ENCODE assay signal across 8 cellular contexts in genomic region chr13:102724923-102725322, GRCh38. TPM values are rescaled to one million over a fixed set of nuclear protein-coding genes. Genes with fewer than 3 reads are reported as not detected.
A peak's percentile ranks its signal among the peaks of the same experiment; 100 is the strongest.
DNase-seq lines count a peak whose midpoint lies in the region; ATAC-seq and TF ChIP-seq lines count a peak whose summit lies in the region.

No MANE protein-coding gene starts in this region.

- no peak overlapping the region for H3K4ac ChIP-seq in neuronal stem cell (ENCODE audit: low read length)

- no peaks in the 10 kb centered on the region for H3K36me3 ChIP-seq in neuronal stem cell (replicated peaks in 1 of 2; ENCODE audit: control insufficient read depth in 2 of 2, insufficient read depth in 2 of 2, low read length in 2 of 2)

- H2BK5ac ChIP-seq in neuronal stem cell (ENCODE audit: low read length), result no peak overlapping the region

- TF ChIP-seq POLR2A in NB4 (IDR thresholded peaks at IDR 0.05; ENCODE audit: extremely low read depth, insufficient read length), result no peak

- DNase-seq in left cardiac atrium, result no peak
- DNase-seq in Right ventricle myocardium inferior (ENCODE audit: missing footprints), result no peak
- peak; percentile 38 for DNase-seq in NB4 (ENCODE audit: low read depth)
- peak; percentile 44 for DNase-seq in astrocyte of the hippocampus (ENCODE audit: low read depth, low spot score)
- DNase-seq in medulla oblongata (ENCODE audit: extremely low spot score), result peak; percentile 52
- no peak for DNase-seq in neuronal stem cell (ENCODE audit: low spot score)
- DNase-seq in NK-92 (lab: John Stamatoyannopoulos, UW; ENCODE audit: unreplicated experiment), result no peak

- no peaks in the 10 kb centered on the region for H3K79me1 ChIP-seq in neuronal stem cell (ENCODE audit: low read depth, low read length)

- WGBS in neuronal stem cell (ENCODE audit: extremely low coverage in 2 of 2, insufficient read length in 2 of 2, insufficient replicate concordance in 1 of 2), 2 donors, result no CpG with 5 or more reads among the region's 6 CpGs

- H3K23ac ChIP-seq in neuronal stem cell (ENCODE audit: low read depth, low read length, poor library complexity), result no peak overlapping the region

- no peak overlapping the region for H2AK5ac ChIP-seq in neuronal stem cell (ENCODE audit: low read depth, low read length)

- H2AFZ ChIP-seq in neuronal stem cell (ENCODE audit: low read length), result no peak overlapping the region

- H3K9me3 ChIP-seq in neuronal stem cell (replicated peaks in 1 of 2; ENCODE audit: control insufficient read depth in 2 of 2, insufficient read depth in 1 of 2, low read depth in 1 of 2, low read length in 2 of 2), result no peaks in the 10 kb centered on the region

- ATAC-seq in left cardiac atrium (peak; percentile 62 to 75), Right ventricle myocardium inferior (no peak), HG03460 (IDR thresholded peaks at IDR 0.05; ENCODE audit: unreplicated experiment) (no peak)

- H2BK15ac ChIP-seq in neuronal stem cell (ENCODE audit: low read length), result no peak overlapping the region

- no peak overlapping the region for H3K14ac ChIP-seq in neuronal stem cell (ENCODE audit: low read length)

- no peak overlapping the region for H4K91ac ChIP-seq in neuronal stem cell (ENCODE audit: low read depth, low read length, poor library complexity)

- H3K18ac ChIP-seq in neuronal stem cell (ENCODE audit: low read length), result no peak overlapping the region

- intact Hi-C loops in left cardiac atrium (cut with DNase I) (loop anchor here (2.0 to 5.0 kb wide), 3 partner anchors 122 to 144 kb away; partner anchors contain the start of gene ERCC5 (in 1 of the 2)), Right ventricle myocardium inferior (cut with DNase I) (loop anchor here (5.0 kb wide), 1 partner anchor 143 kb away; no protein-coding TSS in a partner anchor)

- H3K27me3 ChIP-seq in neuronal stem cell (ENCODE audit: control insufficient read depth in 3 of 3, insufficient read depth in 3 of 3, low read depth in 1 of 3, low read length in 3 of 3), result peaks cover 0 to 4% (median 0%) of the 10 kb centered on the region in 3 experiments

- H3K27ac ChIP-seq in neuronal stem cell (replicated peaks; ENCODE audit: low read length), result no peak overlapping the region

- H3K4me3 ChIP-seq in NB4 (ENCODE audit: low read depth, low read length), result no peak overlapping the region
- no peak overlapping the region for H3K4me3 ChIP-seq in neuronal stem cell (ENCODE audit: low read length in 2 of 2)

- no peak overlapping the region for H2BK120ac ChIP-seq in neuronal stem cell (ENCODE audit: low read depth, low read length)

- H3K4me2 ChIP-seq in neuronal stem cell (ENCODE audit: insufficient read depth, low read length, poor library complexity, severe bottlenecking), result no peak overlapping the region

- no peak overlapping the region for H3K9ac ChIP-seq in neuronal stem cell (ENCODE audit: low read depth, low read length, poor library complexity)

- H2BK12ac ChIP-seq in neuronal stem cell (ENCODE audit: low read length), result no peak overlapping the region

- no peak overlapping the region for H4K8ac ChIP-seq in neuronal stem cell (ENCODE audit: low read depth, low read length)

- no peaks in the 10 kb centered on the region for H3K4me1 ChIP-seq in neuronal stem cell (ENCODE audit: control insufficient read depth in 2 of 2, insufficient read depth in 1 of 2, low read depth in 1 of 2, low read length in 2 of 2)

- TF ChIP-seq CTCF in NB4 (IDR thresholded peaks at IDR 0.05; ENCODE audit: low read depth, low read length), result no peak

RNA-seq across cellular contexts. Expression of gene METTL21C, which starts 30.1 kb away (rescaled TPM):
- total RNA-seq in left cardiac atrium (not detected), Right ventricle myocardium inferior (not detected)
- not detected for polyA plus RNA-seq in neuronal stem cell (2013, experiment 1 of 2)
- 0.04 TPM for polyA plus RNA-seq in neuronal stem cell (2013, experiment 2 of 2)

RNA-seq across cellular contexts. Expression of gene TEX30, which starts 48.7 kb away (rescaled TPM):
- total RNA-seq in left cardiac atrium (1 to 10 TPM; 9.1 to 9.2 TPM), Right ventricle myocardium inferior (9.5 TPM)
- polyA plus RNA-seq in neuronal stem cell (2013, experiment 1 of 2), result 16.2 TPM
- 17.5 TPM for polyA plus RNA-seq in neuronal stem cell (2013, experiment 2 of 2)

Comparison
In these comparisons a context has a peak if more than half of its experiments do, and no peak if none do; other contexts are left out.
1. ATAC-seq: peak in left cardiac atrium (2 of 2); none in Right ventricle myocardium inferior (single experiment) and HG03460 (single experiment).
2. DNase-seq: peak in NB4 (single experiment), astrocyte of the hippocampus (single experiment) and medulla oblongata (single experiment); none in left cardiac atrium (single experiment), Right ventricle myocardium inferior (single experiment), neuronal stem cell (single experiment) and NK-92 (single experiment).